Comparison of ENCODE assay signal across 8 cellular contexts in genomic region chr1:208101661-208102431, GRCh38.
A peak's percentile ranks its signal among the peaks of the same experiment; 100 is the strongest.
DNase-seq lines count a peak whose midpoint lies in the region; ATAC-seq lines count a peak whose summit lies in the region.
"Had no signal": no experiment of that assay in that cellular context is flagged by ENCODE, and none has a peak within 500 bp of the region (broad histone marks: within the 10 kb centered on the region; RNA-seq: fewer than 3 reads in every experiment).

No MANE protein-coding gene starts in this region.

- H3K9me3 ChIP-seq in SJCRH30 (replicated peaks), result no peaks in the 10 kb centered on the region
- H3K9me3 ChIP-seq: SJSA1 had no signal

- peak; percentile 56 to 77 for ATAC-seq in left cardiac atrium
- ATAC-seq in stimulated activated naive CD8-positive, alpha-beta T cell treated with anti-CD3 and anti-CD28 coated beads, Interleukin-15, Interleukin-2, amounts not matched to agents 100 U/mL and 50 U/mL, for 24 hours, result no peak

- H3K4me3 ChIP-seq in SJCRH30, result no peak overlapping the region
- H3K4me3 ChIP-seq: SJSA1 had no signal

- H3K27ac ChIP-seq in SJCRH30, result peak overlapping the region; percentile 4; the same call in 1 of the 2 replicates
- H3K27ac ChIP-seq: SJSA1 had no signal

- DNase-seq in NCI-H1694 treated with DMSO at 0.1 percent for 48 hours (lab: John Stamatoyannopoulos, UW) (peak; percentile 88), SJCRH30 (peak; percentile 89 to 93), left cardiac atrium (peak; percentile 64), superior temporal gyrus (ENCODE audit: extremely low spot score) (peak; percentile 23), kidney glomerular epithelial cell (lab: John Stamatoyannopoulos, UW) (no peak)
- DNase-seq in activated naive CD4-positive, alpha-beta T cell (lab: John Stamatoyannopoulos, UW), result no peak
- DNase-seq in stimulated activated naive CD8-positive, alpha-beta T cell treated with anti-CD3 and anti-CD28 coated beads, Interleukin-15, Interleukin-2, amounts not matched to agents 100 U/mL and 50 U/mL, for 24 hours, result no peak

- peaks cover 32% of the 10 kb centered on the region for H3K4me1 ChIP-seq in SJCRH30

- H3K36me3 ChIP-seq in SJCRH30, result peaks cover 8% of the 10 kb centered on the region

- intact Hi-C loops in left cardiac atrium (cut with DNase I), result no loop called here

- no peaks in the 10 kb centered on the region for H3K27me3 ChIP-seq in SJCRH30
- H3K27me3 ChIP-seq: SJSA1 had no signal

Comparison
In these comparisons a context has a peak if more than half of its experiments do, and no peak if none do; other contexts are left out.
1. DNase-seq: peak in NCI-H1694 treated with DMSO at 0.1 percent for 48 hours (single experiment), SJCRH30 (2 of 2), left cardiac atrium (single experiment) and superior temporal gyrus (single experiment); none in activated naive CD4-positive, alpha-beta T cell (0 of 4), stimulated activated naive CD8-positive, alpha-beta T cell treated with anti-CD3 and anti-CD28 coated beads, Interleukin-15, Interleukin-2, amounts not matched to agents 100 U/mL and 50 U/mL, for 24 hours (single experiment) and kidney glomerular epithelial cell (single experiment).